26 cellular contexts compared by ENCODE assay signal in genomic region chr19:28711401-28711800, GRCh38.
"Had no signal": no experiment of that assay in that cellular context is flagged by ENCODE, and none has a peak within 500 bp of the region (broad histone marks: within the 10 kb centered on the region; RNA-seq: fewer than 3 reads in every experiment).

No MANE protein-coding gene starts in this region.

- H3K4me3 ChIP-seq: esophagus squamous epithelium, gastrocnemius medialis, heart right ventricle, left lung, lower lobe of right lung, mucosa of descending colon had no signal

- H3K4me1 ChIP-seq: esophagus squamous epithelium, gastrocnemius medialis, heart right ventricle, left lung, lower lobe of right lung had no signal

- H3K9me3 ChIP-seq: esophagus squamous epithelium, gastrocnemius medialis, heart right ventricle, left lung, lower lobe of right lung, mucosa of descending colon had no signal

- DNase-seq: cortex of kidney; effector CD8-positive, alpha-beta T cell; effector memory CD8-positive, alpha-beta T cell; endodermal cell; erythroblast; esophagus squamous epithelium; foreskin fibroblast; foreskin melanocyte; gastrocnemius medialis; glutamatergic neuron; head of caudate nucleus; heart right ventricle; hippocampal formation; left cardiac atrium; left lung; left ventricle myocardium superior; lower lobe of right lung; mesenchymal stem cell; mucosa of descending colon; naive B cell; naive thymus-derived CD8-positive, alpha-beta T cell had no signal

- H3K27ac ChIP-seq: epithelial cell of prostate, esophagus squamous epithelium, gastrocnemius medialis, heart right ventricle, left lung, lower lobe of right lung had no signal

- H3K27me3 ChIP-seq: esophagus squamous epithelium, gastrocnemius medialis, left lung had no signal

- ATAC-seq: effector memory CD8-positive, alpha-beta T cell; esophagus mucosa; gastrocnemius medialis; heart right ventricle; left cardiac atrium; left lung; left ventricle myocardium superior; lower lobe of right lung; mucosa of descending colon; naive thymus-derived CD8-positive, alpha-beta T cell had no signal

- FAIRE-seq: endometrium, islet of Langerhans, keratinocyte had no signal

- H3K36me3 ChIP-seq: esophagus squamous epithelium, gastrocnemius medialis, heart right ventricle, left lung, lower lobe of right lung had no signal
